In genomic region chrX:104902070-104902469, GRCh38 we compare ENCODE assay signal across 26 cellular contexts.
"Had no signal": no experiment of that assay in that cellular context is flagged by ENCODE, and none has a peak within 500 bp of the region (broad histone marks: within the 10 kb centered on the region; RNA-seq: fewer than 3 reads in every experiment).

No MANE protein-coding gene starts in this region.

- ATAC-seq: naive thymus-derived CD4-positive, alpha-beta T cell; natural killer cell; psoas muscle; right cardiac atrium; stimulated activated effector memory CD8-positive, alpha-beta T cell treated with anti-CD3 and anti-CD28 coated beads, Interleukin-12 subunit alpha, Interleukin-12 subunit beta, amount 100 ng/mL, for 72 hours; stimulated activated naive B cell treated with anti-CD40 and anti-IgM and Interleukin-4, amounts not matched to agents 10 μg/mL and 1 μg/mL and 100 μg/mL, for 72 hours; upper lobe of right lung had no signal

- H3K4me3 Mint-ChIP-seq: naive thymus-derived CD4-positive, alpha-beta T cell; natural killer cell; nephron; neural progenitor cell; stimulated activated effector memory CD8-positive, alpha-beta T cell treated with anti-CD3 and anti-CD28 coated beads, Interleukin-12 subunit alpha, Interleukin-12 subunit beta, amount 100 ng/mL, for 72 hours; stimulated activated naive B cell treated with anti-CD40 and anti-IgM and Interleukin-4, amounts not matched to agents 10 μg/mL and 1 μg/mL and 100 μg/mL, for 72 hours; type B pancreatic cell had no signal

- H3K27me3 Mint-ChIP-seq: progenitor cell of endocrine pancreas; stimulated activated naive B cell treated with anti-CD40 and anti-IgM and Interleukin-4, amounts not matched to agents 10 μg/mL and 1 μg/mL and 100 μg/mL, for 72 hours; type B pancreatic cell had no signal

- H3K9me3 Mint-ChIP-seq: naive thymus-derived CD4-positive, alpha-beta T cell; natural killer cell; neural progenitor cell; stimulated activated effector memory CD8-positive, alpha-beta T cell treated with anti-CD3 and anti-CD28 coated beads, Interleukin-12 subunit alpha, Interleukin-12 subunit beta, amount 100 ng/mL, for 72 hours; stimulated activated naive B cell treated with anti-CD40 and anti-IgM and Interleukin-4, amounts not matched to agents 10 μg/mL and 1 μg/mL and 100 μg/mL, for 72 hours; type B pancreatic cell had no signal

- DNase-seq: naive thymus-derived CD4-positive, alpha-beta T cell; natural killer cell; occipital lobe; ovary; posterior cingulate gyrus; psoas muscle; right cardiac atrium; sigmoid colon; small intestine; stimulated activated CD4-positive, alpha-beta T cell treated with anti-CD3 and anti-CD28 coated beads, Interleukin-15, amount 100 ng/mL, for 24 hours; stimulated activated CD4-positive, alpha-beta T cell treated with anti-CD3 and anti-CD28 coated beads, Interleukin-2, amount 100 ng/mL, for 24 hours; stimulated activated CD4-positive, alpha-beta T cell treated with anti-CD3 and anti-CD28 coated beads, Interleukin-2, amount 100 ng/mL, for 48 hours; stimulated activated CD4-positive, alpha-beta T cell treated with anti-CD3 and anti-CD28 coated beads, Interleukin-4, amount 100 ng/mL, for 24 hours; stimulated activated naive B cell treated with anti-CD40 and anti-IgM and Interleukin-4, amounts not matched to agents 10 μg/mL and 1 μg/mL and 100 μg/mL, for 72 hours; stimulated activated naive CD4-positive, alpha-beta T cell treated with Interleukin-2 at 50 U/mL for 16 hours; stomach; testis; tibial artery; transverse colon; upper lobe of right lung; uterus had no signal

- H3K27ac Mint-ChIP-seq: naive thymus-derived CD4-positive, alpha-beta T cell; natural killer cell; nephron; neural progenitor cell; progenitor cell of endocrine pancreas; stimulated activated effector memory CD8-positive, alpha-beta T cell treated with anti-CD3 and anti-CD28 coated beads, Interleukin-12 subunit alpha, Interleukin-12 subunit beta, amount 100 ng/mL, for 72 hours; stimulated activated naive B cell treated with anti-CD40 and anti-IgM and Interleukin-4, amounts not matched to agents 10 μg/mL and 1 μg/mL and 100 μg/mL, for 72 hours; type B pancreatic cell had no signal

- H3K4me1 Mint-ChIP-seq: naive thymus-derived CD4-positive, alpha-beta T cell; natural killer cell; nephron; neural progenitor cell; stimulated activated effector memory CD8-positive, alpha-beta T cell treated with anti-CD3 and anti-CD28 coated beads, Interleukin-12 subunit alpha, Interleukin-12 subunit beta, amount 100 ng/mL, for 72 hours; stimulated activated naive B cell treated with anti-CD40 and anti-IgM and Interleukin-4, amounts not matched to agents 10 μg/mL and 1 μg/mL and 100 μg/mL, for 72 hours had no signal
